14 cellular contexts compared by ENCODE assay signal in the genomic region with DNA sequence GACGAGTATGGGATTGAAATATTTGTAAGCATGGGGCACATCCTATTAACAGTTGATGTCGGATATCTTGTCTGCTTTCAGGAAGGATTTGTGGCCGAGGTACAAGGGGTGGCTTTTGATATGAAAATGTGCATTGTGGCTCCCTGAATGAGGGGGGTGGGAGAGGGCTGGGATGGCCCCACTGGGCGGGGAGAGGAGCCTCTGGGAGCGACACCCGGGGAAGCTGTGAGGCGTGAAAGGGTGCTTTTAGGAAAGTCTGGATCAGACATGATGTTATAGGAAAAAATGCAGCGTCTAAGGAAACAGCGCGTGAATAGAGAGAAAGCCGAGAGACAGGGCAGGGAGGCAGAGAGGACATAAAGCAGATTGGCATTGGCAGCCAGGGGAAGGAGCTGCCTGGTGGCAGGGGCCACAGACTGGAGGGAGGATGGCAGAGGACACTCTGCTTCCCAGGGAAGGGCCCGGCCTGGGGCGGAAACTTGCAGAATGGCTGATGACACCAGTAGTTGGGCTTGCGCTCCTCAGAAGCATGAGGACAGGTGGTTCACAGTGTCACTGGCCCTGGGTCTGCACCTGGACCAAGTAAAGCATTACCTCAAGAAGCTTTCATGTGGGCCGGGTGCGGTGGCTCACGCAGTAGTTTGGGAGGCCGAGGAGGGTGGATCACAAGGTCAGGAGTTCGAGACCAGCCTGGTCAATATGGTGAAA.
DNase-seq lines count a peak whose midpoint lies in the region; ATAC-seq and TF ChIP-seq lines count a peak whose summit lies in the region.
"Had no signal": no experiment of that assay in that cellular context is flagged by ENCODE, and none has a peak within 500 bp of the region (broad histone marks: within the 10 kb centered on the region; RNA-seq: fewer than 3 reads in every experiment).

No MANE protein-coding gene starts in this region.

- intact Hi-C loops in stomach (cut with DNase I; ENCODE audit: low total_unique reads), result no loop called here

- TF ChIP-seq POLR2A in stomach (IDR thresholded peaks at IDR 0.05), result no peak

- DNase-seq in H7 (peak; percentile 53), iPS-NIHi7 (ENCODE audit: extremely low spot score) (peak; percentile 10), stomach (no peak), brain microvascular endothelial cell (no peak), NAMALWA (ENCODE audit: low spot score) (no peak)
- DNase-seq: ACHN; CD8-positive, alpha-beta T cell; Karpas-422; NCI-H1417 treated with DMSO at 0.1 percent for 48 hours; NCI-H2029; NCI-H2171 treated with DMSO at 0.1 percent for 48 hours; NCI-H510A treated with DMSO at 0.1 percent for 48 hours had no signal

- H3K4me3 ChIP-seq in H7 (ENCODE audit: insufficient read depth, low read depth, low read length) (no peak overlapping the region), duodenal mucosa (ENCODE audit: low read depth in 1 of 2, low read length in 2 of 2) (no peak overlapping the region), stomach (no peak overlapping the region), brain microvascular endothelial cell (ENCODE audit: low read depth, low read length) (no peak overlapping the region)

- TF ChIP-seq CTCF in stomach (IDR thresholded peaks at IDR 0.05) (no peak), brain microvascular endothelial cell (IDR thresholded peaks at IDR 0.05; ENCODE audit: low read depth, low read length, missing control alignments) (no peak)

- in situ Hi-C loops in brain microvascular endothelial cell (cut with HindIII; ENCODE audit: low pct_ligation_motif_present, low sequenced_read_pairs), result no loop called here

- ATAC-seq in HG02981 (IDR thresholded peaks at IDR 0.05; ENCODE audit: unreplicated experiment), result no peak
- ATAC-seq: CD8-positive, alpha-beta T cell had no signal

- no peak overlapping the region for H3K9ac ChIP-seq in duodenal mucosa (ENCODE audit: low read depth in 1 of 2, low read length in 2 of 2)

- H3K27me3 ChIP-seq in H7 (ENCODE audit: control insufficient read depth, insufficient read depth, low read length) (peaks cover 2% of the 10 kb centered on the region; the same call in 1 of the 2 replicates), duodenal mucosa (ENCODE audit: control insufficient read depth in 1 of 2, insufficient read depth in 2 of 2, low read length in 2 of 2) (no peaks in the 10 kb centered on the region), stomach (peaks cover 0 to 20% (median 4%) of the 10 kb centered on the region in 3 donors), brain microvascular endothelial cell (replicated peaks) (no peaks in the 10 kb centered on the region)

- H3K27ac ChIP-seq in duodenal mucosa (ENCODE audit: low read depth, low read length), result peak overlapping the region; percentile 32
- H3K27ac ChIP-seq in stomach, result peak overlapping the region in 4 of 5 donors; percentile 73 to 86 (median 80)
- no peak overlapping the region for H3K27ac ChIP-seq in brain microvascular endothelial cell

- 83 to 91% (median 91%) methylated on average over 19 of the region's 19 CpGs for WGBS in stomach, 5 donors

- peaks cover 5% of the 10 kb centered on the region in 2 donors for H3K9me3 ChIP-seq in duodenal mucosa (ENCODE audit: control insufficient read depth in 1 of 2, low read length in 2 of 2)
- H3K9me3 ChIP-seq in stomach, result peaks cover 0 to 8% (median 7%) of the 10 kb centered on the region in 4 donors

- no peaks in the 10 kb centered on the region for H3K4me1 ChIP-seq in duodenal mucosa (ENCODE audit: control insufficient read depth in 1 of 2, insufficient read depth in 2 of 2, low read length in 2 of 2)
- peaks cover 0 to 40% (median 12%) of the 10 kb centered on the region in 4 donors for H3K4me1 ChIP-seq in stomach

- TF ChIP-seq EP300 in stomach (IDR thresholded peaks at IDR 0.05), result no peak

- no peaks in the 10 kb centered on the region for H3K36me3 ChIP-seq in H7 (replicated peaks; ENCODE audit: control insufficient read depth, insufficient read depth, low read length)
- H3K36me3 ChIP-seq in duodenal mucosa (ENCODE audit: control insufficient read depth in 1 of 2, insufficient read depth in 2 of 2, low read length in 2 of 2), result no peaks in the 10 kb centered on the region
- no peaks in the 10 kb centered on the region for H3K36me3 ChIP-seq in stomach
- H3K36me3 ChIP-seq in brain microvascular endothelial cell (replicated peaks), result no peaks in the 10 kb centered on the region

Comparison
In these comparisons a context has a peak if more than half of its experiments do, and no peak if none do; other contexts are left out.
1. DNase-seq: peak in H7 (single experiment) and iPS-NIHi7 (single experiment); none in stomach (single experiment), brain microvascular endothelial cell (single experiment) and NAMALWA (single experiment).